8 cellular contexts compared by ENCODE assay signal in genomic region chr3:158789592-158789991, GRCh38. TPM values are rescaled to one million over a fixed set of nuclear protein-coding genes. Genes with fewer than 3 reads are reported as not detected.
DNase-seq lines count a peak whose midpoint lies in the region; ATAC-seq, FAIRE-seq and TF ChIP-seq lines count a peak whose summit lies in the region.
"Had no signal": no experiment of that assay in that cellular context is flagged by ENCODE, and none has a peak within 500 bp of the region (broad histone marks: within the 10 kb centered on the region; RNA-seq: fewer than 3 reads in every experiment).

No MANE protein-coding gene starts in this region.

- H3K27ac ChIP-seq in effector memory CD4-positive, alpha-beta T cell (ENCODE audit: insufficient read depth, low read length, poor library complexity, severe bottlenecking), result no peak overlapping the region

- ATAC-seq in GM18502 (IDR thresholded peaks at IDR 0.05; ENCODE audit: poor library complexity, unreplicated experiment), result no peak

- H3K36me3 ChIP-seq in bronchial epithelial cell (ENCODE audit: control insufficient read depth, insufficient read depth, low read length), result no peaks in the 10 kb centered on the region
- no peaks in the 10 kb centered on the region for H3K36me3 ChIP-seq in effector memory CD4-positive, alpha-beta T cell (ENCODE audit: control insufficient read depth, insufficient read depth, low read length)

- FAIRE-seq in bronchial epithelial cell (lab: Jason Lieb, UNC) (no peak), frontal cortex (lab: Jason Lieb, UNC) (no peak)

- in situ Hi-C loops in GM13976 (cut with MboI; ENCODE audit: low sequenced_read_pairs, unreplicated experiment), result loop anchor here (25.0 kb wide), 1 partner anchor 1177 kb away; no protein-coding TSS in a partner anchor

- no peaks in the 10 kb centered on the region for H3K4me1 ChIP-seq in effector memory CD4-positive, alpha-beta T cell (ENCODE audit: control insufficient read depth, insufficient read depth, low read length, poor library complexity, severe bottlenecking)

- no peaks in the 10 kb centered on the region for H3K27me3 ChIP-seq in bronchial epithelial cell (ENCODE audit: control insufficient read depth, insufficient read depth, low read length)
- H3K27me3 ChIP-seq in effector memory CD4-positive, alpha-beta T cell (replicated peaks; ENCODE audit: control insufficient read depth, insufficient read depth, low read length, poor library complexity, severe bottlenecking), result no peaks in the 10 kb centered on the region

- no peak overlapping the region for H3K4me3 ChIP-seq in bronchial epithelial cell (ENCODE audit: low read depth, low read length)
- no peak overlapping the region for H3K4me3 ChIP-seq in effector memory CD4-positive, alpha-beta T cell (ENCODE audit: insufficient read depth, low read depth, low read length, poor library complexity, severe bottlenecking)

- peak; percentile 28 for TF ChIP-seq CTCF in GM13976 (IDR thresholded peaks at IDR 0.05; ENCODE audit: borderline replicate concordance, control extremely low read depth, extremely low read depth, insufficient read depth, missing control alignments)
- TF ChIP-seq CTCF in bronchial epithelial cell (IDR thresholded peaks at IDR 0.05; ENCODE audit: insufficient read depth, low read length, severe bottlenecking), result peak; percentile 14

- no peaks in the 10 kb centered on the region for H3K9me3 ChIP-seq in effector memory CD4-positive, alpha-beta T cell (ENCODE audit: control insufficient read depth, low read length)

- no peak for DNase-seq in GM13976 (ENCODE audit: low spot score)
- DNase-seq in NCI-H1105 treated with DMSO at 0.1 percent for 48 hours (lab: John Stamatoyannopoulos, UW), result peak; percentile 43
- DNase-seq in bronchial epithelial cell (ENCODE audit: low read depth), result peak; percentile 52
- DNase-seq in pons (ENCODE audit: low spot score), result peak; percentile 52
- no peak for DNase-seq in effector memory CD4-positive, alpha-beta T cell
- DNase-seq in frontal cortex (ENCODE audit: low spot score in 2 of 2), result no peak
- DNase-seq: NCI-H1436 treated with DMSO at 0.1 percent for 48 hours had no signal

RNA-seq across cellular contexts. Expression of gene MFSD1, which starts 12.3 kb away (rescaled TPM):
- total RNA-seq in bronchial epithelial cell (57.1 and 63.6 TPM in 2 replicates), frontal cortex (34.6 TPM)

RNA-seq across cellular contexts. Expression of gene RARRES1, which starts 57.3 kb away (rescaled TPM):
- total RNA-seq in bronchial epithelial cell (2.4 TPM in 1 of 2 replicates, not detected in the other), frontal cortex (4.5 TPM)

Comparison
In these comparisons a context has a peak if more than half of its experiments do, and no peak if none do; other contexts are left out.
1. DNase-seq: peak in NCI-H1105 treated with DMSO at 0.1 percent for 48 hours (single experiment), bronchial epithelial cell (single experiment) and pons (single experiment); none in GM13976 (single experiment), effector memory CD4-positive, alpha-beta T cell (0 of 3) and frontal cortex (0 of 2).